In genomic region chr6:38214159-38214558, GRCh38 we compare ENCODE assay signal across 2 cellular contexts.
TF ChIP-seq lines count a peak whose summit lies in the region.

No MANE protein-coding gene starts in this region.

TF ChIP-seq in HepG2, 621 proteins besides CTCF, POLR2A, EP300 and RAD21 (continued from another document):
- no peak for TF ChIP-seq LRRFIP1 (CRISPR knock-in tag; conservative IDR thresholded peaks at IDR 0.05)
- TF ChIP-seq SNAPC2 (CRISPR knock-in tag; IDR thresholded peaks at IDR 0.05): no peak
- no peak for TF ChIP-seq TBP (CRISPR knock-in tag; IDR thresholded peaks at IDR 0.05)
- TF ChIP-seq SIX4 (CRISPR knock-in tag; IDR thresholded peaks at IDR 0.05): no peak
- no peak for TF ChIP-seq KLF9 (CRISPR knock-in tag; IDR thresholded peaks at IDR 0.05; ENCODE audit: low read depth)
- no peak for TF ChIP-seq NFIB (CRISPR knock-in tag; IDR thresholded peaks at IDR 0.05; ENCODE audit: borderline replicate concordance)
- TF ChIP-seq ZNF790 (CRISPR knock-in tag; IDR thresholded peaks at IDR 0.05; ENCODE audit: borderline replicate concordance): no peak
- TF ChIP-seq RELA (CRISPR knock-in tag; IDR thresholded peaks at IDR 0.05): no peak
- no peak for TF ChIP-seq TAF1 (CRISPR knock-in tag; IDR thresholded peaks at IDR 0.05)
- TF ChIP-seq ZNF543 (CRISPR knock-in tag; IDR thresholded peaks at IDR 0.05): no peak
- TF ChIP-seq MAFK (conservative IDR thresholded peaks at IDR 0.05 in 1 of 2, IDR thresholded peaks at IDR 0.05 in 1 of 2; ENCODE audit: low read length in 2 of 2): no peak

TF ChIP-seq in neural cell, 6 proteins besides CTCF, POLR2A, EP300 and RAD21 (continued from another document):
- TF ChIP-seq REST (IDR thresholded peaks at IDR 0.05; ENCODE audit: borderline replicate concordance) (no peak), POLR2AphosphoS5 (IDR thresholded peaks at IDR 0.05) (no peak), EZH2 (IDR thresholded peaks at IDR 0.05; ENCODE audit: borderline replicate concordance, insufficient read depth, low read length, poor library complexity, severe bottlenecking) (no peak)
TF ChIP-seq in neural cell: peak in this region for 0.
